Comparison of ENCODE assay signal across 21 cellular contexts in the genomic region with DNA sequence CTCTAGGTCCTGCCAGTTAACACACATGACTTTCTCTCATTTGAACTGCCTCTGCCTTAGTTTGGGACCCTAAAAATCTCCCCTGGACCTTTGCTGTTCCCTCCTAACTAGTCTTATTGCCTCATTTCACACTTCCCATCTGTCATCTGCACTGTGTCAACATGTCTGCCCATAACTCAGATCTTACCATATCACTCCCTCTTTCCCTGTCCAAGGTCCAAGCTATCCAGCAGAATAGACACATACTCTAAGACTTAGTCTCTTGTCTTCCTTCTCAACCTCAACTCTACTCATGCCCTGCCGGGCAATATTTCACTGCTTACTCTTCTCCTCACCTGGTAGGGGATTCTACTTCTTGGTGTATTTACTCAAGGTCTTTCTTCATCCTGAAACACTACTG.
A peak's percentile ranks its signal among the peaks of the same experiment; 100 is the strongest.
DNase-seq lines count a peak whose midpoint lies in the region; ATAC-seq and TF ChIP-seq lines count a peak whose summit lies in the region.
"Had no signal": no experiment of that assay in that cellular context is flagged by ENCODE, and none has a peak within 500 bp of the region (broad histone marks: within the 10 kb centered on the region; RNA-seq: fewer than 3 reads in every experiment).

No MANE protein-coding gene starts in this region.

- intact Hi-C loops in mucosa of descending colon (cut with DNase I, micrococcal nuclease) (no loop called here), ascending aorta (cut with DNase I) (no loop called here)

- no peaks in the 10 kb centered on the region for H3K9me3 ChIP-seq in mucosa of descending colon
- no peaks in the 10 kb centered on the region for H3K9me3 ChIP-seq in BE2C
- H3K9me3 ChIP-seq in ascending aorta: no peaks in the 10 kb centered on the region
- H3K9me3 ChIP-seq: A549, HAP-1 had no signal

- peak; percentile 77 for ATAC-seq in mucosa of descending colon
- ATAC-seq: A549, GM12878, GM23338 had no signal

- H3K27ac ChIP-seq in ascending aorta: no peak overlapping the region
- H3K27ac ChIP-seq: A549 had no signal

- no peak for TF ChIP-seq CTCF in mucosa of descending colon (IDR thresholded peaks at IDR 0.05)
- TF ChIP-seq CTCF in BE2C (IDR thresholded peaks at IDR 0.05; ENCODE audit: low read depth, low read length): no peak
- no peak for TF ChIP-seq CTCF in ascending aorta (IDR thresholded peaks at IDR 0.05)

- peak; percentile 16 for DNase-seq in DMS53 treated with DMSO at 0.1 percent for 48 hours (lab: John Stamatoyannopoulos, UW; ENCODE audit: unreplicated experiment)
- DNase-seq in HuH-7 (ENCODE audit: low spot score): peak; percentile 5
- peak in 1 of 3 donors; percentile 12 for DNase-seq in mucosa of descending colon
- DNase-seq in BE2C: no peak
- DNase-seq in ascending aorta (ENCODE audit: low spot score in 2 of 2): no peak
- no peak for DNase-seq in stimulated activated CD4-positive, alpha-beta T cell treated with anti-CD3 and anti-CD28 coated beads, Interleukin-2, amount 100 ng/mL, for 24 hours
- no peak for DNase-seq in activated CD4-positive, alpha-beta T cell treated with anti-CD3 and anti-CD28 coated beads for 4 hours
- DNase-seq: 8988T; ACHN; AML-193; C1 segment of cervical spinal cord; Calu3; CD4-positive, alpha-beta memory T cell; COR-L47; DMS79; EL; GDM1 had no signal

- no peaks in the 10 kb centered on the region for H3K36me3 ChIP-seq in mucosa of descending colon (ENCODE audit: low read depth)
- H3K36me3 ChIP-seq in BE2C: no peaks in the 10 kb centered on the region
- H3K36me3 ChIP-seq in ascending aorta: no peaks in the 10 kb centered on the region
- H3K36me3 ChIP-seq: HAP-1 had no signal

- H3K4me3 ChIP-seq in mucosa of descending colon: no peak overlapping the region
- H3K4me3 ChIP-seq in BE2C (ENCODE audit: low read depth, low read length): no peak overlapping the region
- no peak overlapping the region for H3K4me3 ChIP-seq in ascending aorta
- H3K4me3 ChIP-seq: A549, GM12878, GM23338, HAP-1 had no signal

- H3K4me1 ChIP-seq in mucosa of descending colon (ENCODE audit: low read depth) (no peaks in the 10 kb centered on the region), BE2C (no peaks in the 10 kb centered on the region), ascending aorta (no peaks in the 10 kb centered on the region)
- H3K4me1 ChIP-seq: A549, HAP-1 had no signal

- H3K27me3 ChIP-seq in BE2C (no peaks in the 10 kb centered on the region), ascending aorta (no peaks in the 10 kb centered on the region)

Comparison
In these comparisons a context has a peak if more than half of its experiments do, and no peak if none do; other contexts are left out.
1. DNase-seq: peak in DMS53 treated with DMSO at 0.1 percent for 48 hours (single experiment) and HuH-7 (single experiment); none in BE2C (single experiment), ascending aorta (0 of 2), stimulated activated CD4-positive, alpha-beta T cell treated with anti-CD3 and anti-CD28 coated beads, Interleukin-2, amount 100 ng/mL, for 24 hours (0 of 2) and activated CD4-positive, alpha-beta T cell treated with anti-CD3 and anti-CD28 coated beads for 4 hours (0 of 2).